1 cellular context compared by ENCODE assay signal in the genomic region with DNA sequence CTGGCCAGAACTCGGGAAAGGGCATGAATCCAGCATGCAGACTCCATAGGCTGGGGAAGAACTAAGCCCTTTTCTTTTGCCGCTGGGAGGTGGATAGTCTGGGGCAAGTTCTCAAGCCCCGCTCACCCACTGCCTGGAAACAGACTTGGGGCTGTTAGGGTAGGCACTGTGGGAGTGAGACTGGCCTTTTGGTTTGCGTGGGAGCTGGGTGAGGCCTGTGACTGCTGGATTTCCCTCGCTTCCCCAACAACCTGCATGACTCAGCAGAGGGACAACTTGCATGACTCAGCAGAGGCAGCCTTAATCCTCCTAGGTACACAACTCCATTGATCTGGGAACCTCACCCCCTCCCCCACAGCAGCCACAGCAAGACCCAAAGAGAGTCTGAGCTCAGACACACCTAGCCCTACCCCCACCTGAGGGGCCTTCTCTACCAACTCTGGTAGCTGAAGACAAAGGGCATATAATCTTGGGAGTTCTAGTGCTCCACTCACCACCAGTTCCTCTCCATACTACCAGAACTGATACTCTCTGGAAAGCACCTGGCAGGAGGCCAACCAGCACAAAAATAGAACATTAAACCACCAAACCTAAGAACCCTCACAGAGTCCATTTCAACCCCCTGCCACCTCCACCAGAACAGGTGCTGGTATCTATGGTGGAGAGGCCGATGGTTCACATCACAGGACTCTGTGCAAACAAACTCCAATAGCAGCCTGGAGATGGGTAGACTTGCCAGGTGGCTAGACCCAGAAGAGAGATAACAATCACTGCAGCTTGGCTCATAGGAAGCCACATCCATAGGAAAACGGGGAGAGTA.
TF ChIP-seq lines count a peak whose summit lies in the region.

No MANE protein-coding gene starts in this region.

TF ChIP-seq in K562, 482 proteins besides CTCF, POLR2A, EP300 and RAD21 (continued from another document and continues in another):
- TF ChIP-seq, protein P1, sequence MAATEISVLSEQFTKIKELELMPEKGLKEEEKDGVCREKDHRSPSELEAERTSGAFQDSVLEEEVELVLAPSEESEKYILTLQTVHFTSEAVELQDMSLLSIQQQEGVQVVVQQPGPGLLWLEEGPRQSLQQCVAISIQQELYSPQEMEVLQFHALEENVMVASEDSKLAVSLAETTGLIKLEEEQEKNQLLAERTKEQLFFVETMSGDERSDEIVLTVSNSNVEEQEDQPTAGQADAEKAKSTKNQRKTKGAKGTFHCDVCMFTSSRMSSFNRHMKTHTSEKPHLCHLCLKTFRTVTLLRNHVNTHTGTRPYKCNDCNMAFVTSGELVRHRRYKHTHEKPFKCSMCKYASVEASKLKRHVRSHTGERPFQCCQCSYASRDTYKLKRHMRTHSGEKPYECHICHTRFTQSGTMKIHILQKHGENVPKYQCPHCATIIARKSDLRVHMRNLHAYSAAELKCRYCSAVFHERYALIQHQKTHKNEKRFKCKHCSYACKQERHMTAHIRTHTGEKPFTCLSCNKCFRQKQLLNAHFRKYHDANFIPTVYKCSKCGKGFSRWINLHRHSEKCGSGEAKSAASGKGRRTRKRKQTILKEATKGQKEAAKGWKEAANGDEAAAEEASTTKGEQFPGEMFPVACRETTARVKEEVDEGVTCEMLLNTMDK (IDR thresholded peaks at IDR 0.05; ENCODE audit: borderline replicate concordance, insufficient read depth, low read depth, low read length, poor library complexity, severe bottlenecking): no peak
- no peak for TF ChIP-seq RBM25 (IDR thresholded peaks at IDR 0.05; ENCODE audit: low read depth, low read length, severe bottlenecking)
- TF ChIP-seq, protein P2, sequence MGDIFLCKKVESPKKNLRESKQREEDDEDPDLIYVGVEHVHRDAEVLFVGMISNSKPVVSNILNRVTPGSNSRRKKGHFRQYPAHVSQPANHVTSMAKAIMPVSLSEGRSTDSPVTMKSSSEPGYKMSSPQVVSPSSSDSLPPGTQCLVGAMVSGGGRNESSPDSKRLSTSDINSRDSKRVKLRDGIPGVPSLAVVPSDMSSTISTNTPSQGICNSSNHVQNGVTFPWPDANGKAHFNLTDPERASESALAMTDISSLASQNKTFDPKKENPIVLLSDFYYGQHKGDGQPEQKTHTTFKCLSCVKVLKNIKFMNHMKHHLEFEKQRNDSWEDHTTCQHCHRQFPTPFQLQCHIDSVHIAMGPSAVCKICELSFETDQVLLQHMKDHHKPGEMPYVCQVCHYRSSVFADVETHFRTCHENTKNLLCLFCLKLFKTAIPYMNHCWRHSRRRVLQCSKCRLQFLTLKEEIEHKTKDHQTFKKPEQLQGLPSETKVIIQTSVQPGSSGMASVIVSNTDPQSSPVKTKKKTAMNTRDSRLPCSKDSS (IDR thresholded peaks at IDR 0.05; ENCODE audit: low read depth, partially characterized antibody): peak; percentile 96
- TF ChIP-seq, protein P3, sequence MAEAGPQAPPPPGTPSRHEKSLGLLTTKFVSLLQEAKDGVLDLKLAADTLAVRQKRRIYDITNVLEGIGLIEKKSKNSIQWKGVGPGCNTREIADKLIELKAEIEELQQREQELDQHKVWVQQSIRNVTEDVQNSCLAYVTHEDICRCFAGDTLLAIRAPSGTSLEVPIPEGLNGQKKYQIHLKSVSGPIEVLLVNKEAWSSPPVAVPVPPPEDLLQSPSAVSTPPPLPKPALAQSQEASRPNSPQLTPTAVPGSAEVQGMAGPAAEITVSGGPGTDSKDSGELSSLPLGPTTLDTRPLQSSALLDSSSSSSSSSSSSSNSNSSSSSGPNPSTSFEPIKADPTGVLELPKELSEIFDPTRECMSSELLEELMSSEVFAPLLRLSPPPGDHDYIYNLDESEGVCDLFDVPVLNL (CRISPR knock-in tag; IDR thresholded peaks at IDR 0.05; ENCODE audit: low read depth): no peak
- TF ChIP-seq, protein P4, sequence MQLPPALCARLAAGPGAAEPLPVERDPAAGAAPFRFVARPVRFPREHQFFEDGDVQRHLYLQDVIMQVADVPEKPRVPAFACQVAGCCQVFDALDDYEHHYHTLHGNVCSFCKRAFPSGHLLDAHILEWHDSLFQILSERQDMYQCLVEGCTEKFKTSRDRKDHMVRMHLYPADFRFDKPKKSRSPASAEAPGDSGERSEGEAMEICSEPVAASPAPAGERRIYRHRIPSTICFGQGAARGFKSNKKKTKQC (CRISPR knock-in tag; IDR thresholded peaks at IDR 0.05): no peak
- peak; percentile 52 to 64; a peak in 2 of 4 replicates for TF ChIP-seq FOXK2 (conservative IDR thresholded peaks at IDR 0.05 in 1 of 2, IDR thresholded peaks at IDR 0.05 in 1 of 2; ENCODE audit: low read depth in 2 of 2)
- no peak for TF ChIP-seq OTX1 (CRISPR knock-in tag; IDR thresholded peaks at IDR 0.05)
- TF ChIP-seq SOX6 (IDR thresholded peaks at IDR 0.05): peak; percentile 59
- no peak for TF ChIP-seq HNRNPUL1 (IDR thresholded peaks at IDR 0.05; ENCODE audit: low read length)
- TF ChIP-seq SMARCA5 (IDR thresholded peaks at IDR 0.05): no peak
- no peak for TF ChIP-seq SNRNP70 (optimal IDR thresholded peaks at IDR 0.05; ENCODE audit: low read depth, low read length)
- no peak for TF ChIP-seq CHD4 (IDR thresholded peaks at IDR 0.05; ENCODE audit: insufficient read depth, insufficient replicate concordance, low read depth, low read length, poor library complexity, severe bottlenecking)
- no peak for TF ChIP-seq CHCHD3 (CRISPR knock-in tag; IDR thresholded peaks at IDR 0.05)
- TF ChIP-seq RFX7 (CRISPR knock-in tag; IDR thresholded peaks at IDR 0.05): no peak
- TF ChIP-seq, protein P5, sequence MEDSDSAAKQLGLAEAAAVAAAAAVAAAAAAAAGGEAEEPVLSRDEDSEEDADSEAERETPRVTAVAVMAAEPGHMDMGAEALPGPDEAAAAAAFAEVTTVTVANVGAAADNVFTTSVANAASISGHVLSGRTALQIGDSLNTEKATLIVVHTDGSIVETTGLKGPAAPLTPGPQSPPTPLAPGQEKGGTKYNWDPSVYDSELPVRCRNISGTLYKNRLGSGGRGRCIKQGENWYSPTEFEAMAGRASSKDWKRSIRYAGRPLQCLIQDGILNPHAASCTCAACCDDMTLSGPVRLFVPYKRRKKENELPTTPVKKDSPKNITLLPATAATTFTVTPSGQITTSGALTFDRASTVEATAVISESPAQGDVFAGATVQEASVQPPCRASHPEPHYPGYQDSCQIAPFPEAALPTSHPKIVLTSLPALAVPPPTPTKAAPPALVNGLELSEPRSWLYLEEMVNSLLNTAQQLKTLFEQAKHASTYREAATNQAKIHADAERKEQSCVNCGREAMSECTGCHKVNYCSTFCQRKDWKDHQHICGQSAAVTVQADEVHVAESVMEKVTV (CRISPR knock-in tag; IDR thresholded peaks at IDR 0.05): no peak
- TF ChIP-seq SIN3A (IDR thresholded peaks at IDR 0.05; ENCODE audit: borderline replicate concordance in 2 of 2, control insufficient read depth in 1 of 2, low read depth in 2 of 2, low read length in 2 of 2): no peak
- peak; percentile 48 for TF ChIP-seq NEUROD1 (IDR thresholded peaks at IDR 0.05; ENCODE audit: borderline replicate concordance, low read depth, low read length, partially characterized antibody)
- TF ChIP-seq, protein P6, sequence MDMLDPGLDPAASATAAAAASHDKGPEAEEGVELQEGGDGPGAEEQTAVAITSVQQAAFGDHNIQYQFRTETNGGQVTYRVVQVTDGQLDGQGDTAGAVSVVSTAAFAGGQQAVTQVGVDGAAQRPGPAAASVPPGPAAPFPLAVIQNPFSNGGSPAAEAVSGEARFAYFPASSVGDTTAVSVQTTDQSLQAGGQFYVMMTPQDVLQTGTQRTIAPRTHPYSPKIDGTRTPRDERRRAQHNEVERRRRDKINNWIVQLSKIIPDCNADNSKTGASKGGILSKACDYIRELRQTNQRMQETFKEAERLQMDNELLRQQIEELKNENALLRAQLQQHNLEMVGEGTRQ (CRISPR knock-in tag; IDR thresholded peaks at IDR 0.05): no peak
- no peak for TF ChIP-seq RBM15 (IDR thresholded peaks at IDR 0.05; ENCODE audit: insufficient read depth, low read length)
- peak; percentile 99 for TF ChIP-seq C11orf30 (IDR thresholded peaks at IDR 0.05; ENCODE audit: low read depth)
- TF ChIP-seq EWSR1 (IDR thresholded peaks at IDR 0.05; ENCODE audit: borderline replicate concordance, low read depth, partially characterized antibody): no peak
- TF ChIP-seq, protein P7, sequence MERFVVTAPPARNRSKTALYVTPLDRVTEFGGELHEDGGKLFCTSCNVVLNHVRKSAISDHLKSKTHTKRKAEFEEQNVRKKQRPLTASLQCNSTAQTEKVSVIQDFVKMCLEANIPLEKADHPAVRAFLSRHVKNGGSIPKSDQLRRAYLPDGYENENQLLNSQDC (CRISPR knock-in tag; IDR thresholded peaks at IDR 0.05): no peak
- no peak; the same call in 1 of the 2 replicates for TF ChIP-seq MBD2 (IDR thresholded peaks at IDR 0.05; ENCODE audit: borderline replicate concordance, low read depth)
- TF ChIP-seq, protein P8, sequence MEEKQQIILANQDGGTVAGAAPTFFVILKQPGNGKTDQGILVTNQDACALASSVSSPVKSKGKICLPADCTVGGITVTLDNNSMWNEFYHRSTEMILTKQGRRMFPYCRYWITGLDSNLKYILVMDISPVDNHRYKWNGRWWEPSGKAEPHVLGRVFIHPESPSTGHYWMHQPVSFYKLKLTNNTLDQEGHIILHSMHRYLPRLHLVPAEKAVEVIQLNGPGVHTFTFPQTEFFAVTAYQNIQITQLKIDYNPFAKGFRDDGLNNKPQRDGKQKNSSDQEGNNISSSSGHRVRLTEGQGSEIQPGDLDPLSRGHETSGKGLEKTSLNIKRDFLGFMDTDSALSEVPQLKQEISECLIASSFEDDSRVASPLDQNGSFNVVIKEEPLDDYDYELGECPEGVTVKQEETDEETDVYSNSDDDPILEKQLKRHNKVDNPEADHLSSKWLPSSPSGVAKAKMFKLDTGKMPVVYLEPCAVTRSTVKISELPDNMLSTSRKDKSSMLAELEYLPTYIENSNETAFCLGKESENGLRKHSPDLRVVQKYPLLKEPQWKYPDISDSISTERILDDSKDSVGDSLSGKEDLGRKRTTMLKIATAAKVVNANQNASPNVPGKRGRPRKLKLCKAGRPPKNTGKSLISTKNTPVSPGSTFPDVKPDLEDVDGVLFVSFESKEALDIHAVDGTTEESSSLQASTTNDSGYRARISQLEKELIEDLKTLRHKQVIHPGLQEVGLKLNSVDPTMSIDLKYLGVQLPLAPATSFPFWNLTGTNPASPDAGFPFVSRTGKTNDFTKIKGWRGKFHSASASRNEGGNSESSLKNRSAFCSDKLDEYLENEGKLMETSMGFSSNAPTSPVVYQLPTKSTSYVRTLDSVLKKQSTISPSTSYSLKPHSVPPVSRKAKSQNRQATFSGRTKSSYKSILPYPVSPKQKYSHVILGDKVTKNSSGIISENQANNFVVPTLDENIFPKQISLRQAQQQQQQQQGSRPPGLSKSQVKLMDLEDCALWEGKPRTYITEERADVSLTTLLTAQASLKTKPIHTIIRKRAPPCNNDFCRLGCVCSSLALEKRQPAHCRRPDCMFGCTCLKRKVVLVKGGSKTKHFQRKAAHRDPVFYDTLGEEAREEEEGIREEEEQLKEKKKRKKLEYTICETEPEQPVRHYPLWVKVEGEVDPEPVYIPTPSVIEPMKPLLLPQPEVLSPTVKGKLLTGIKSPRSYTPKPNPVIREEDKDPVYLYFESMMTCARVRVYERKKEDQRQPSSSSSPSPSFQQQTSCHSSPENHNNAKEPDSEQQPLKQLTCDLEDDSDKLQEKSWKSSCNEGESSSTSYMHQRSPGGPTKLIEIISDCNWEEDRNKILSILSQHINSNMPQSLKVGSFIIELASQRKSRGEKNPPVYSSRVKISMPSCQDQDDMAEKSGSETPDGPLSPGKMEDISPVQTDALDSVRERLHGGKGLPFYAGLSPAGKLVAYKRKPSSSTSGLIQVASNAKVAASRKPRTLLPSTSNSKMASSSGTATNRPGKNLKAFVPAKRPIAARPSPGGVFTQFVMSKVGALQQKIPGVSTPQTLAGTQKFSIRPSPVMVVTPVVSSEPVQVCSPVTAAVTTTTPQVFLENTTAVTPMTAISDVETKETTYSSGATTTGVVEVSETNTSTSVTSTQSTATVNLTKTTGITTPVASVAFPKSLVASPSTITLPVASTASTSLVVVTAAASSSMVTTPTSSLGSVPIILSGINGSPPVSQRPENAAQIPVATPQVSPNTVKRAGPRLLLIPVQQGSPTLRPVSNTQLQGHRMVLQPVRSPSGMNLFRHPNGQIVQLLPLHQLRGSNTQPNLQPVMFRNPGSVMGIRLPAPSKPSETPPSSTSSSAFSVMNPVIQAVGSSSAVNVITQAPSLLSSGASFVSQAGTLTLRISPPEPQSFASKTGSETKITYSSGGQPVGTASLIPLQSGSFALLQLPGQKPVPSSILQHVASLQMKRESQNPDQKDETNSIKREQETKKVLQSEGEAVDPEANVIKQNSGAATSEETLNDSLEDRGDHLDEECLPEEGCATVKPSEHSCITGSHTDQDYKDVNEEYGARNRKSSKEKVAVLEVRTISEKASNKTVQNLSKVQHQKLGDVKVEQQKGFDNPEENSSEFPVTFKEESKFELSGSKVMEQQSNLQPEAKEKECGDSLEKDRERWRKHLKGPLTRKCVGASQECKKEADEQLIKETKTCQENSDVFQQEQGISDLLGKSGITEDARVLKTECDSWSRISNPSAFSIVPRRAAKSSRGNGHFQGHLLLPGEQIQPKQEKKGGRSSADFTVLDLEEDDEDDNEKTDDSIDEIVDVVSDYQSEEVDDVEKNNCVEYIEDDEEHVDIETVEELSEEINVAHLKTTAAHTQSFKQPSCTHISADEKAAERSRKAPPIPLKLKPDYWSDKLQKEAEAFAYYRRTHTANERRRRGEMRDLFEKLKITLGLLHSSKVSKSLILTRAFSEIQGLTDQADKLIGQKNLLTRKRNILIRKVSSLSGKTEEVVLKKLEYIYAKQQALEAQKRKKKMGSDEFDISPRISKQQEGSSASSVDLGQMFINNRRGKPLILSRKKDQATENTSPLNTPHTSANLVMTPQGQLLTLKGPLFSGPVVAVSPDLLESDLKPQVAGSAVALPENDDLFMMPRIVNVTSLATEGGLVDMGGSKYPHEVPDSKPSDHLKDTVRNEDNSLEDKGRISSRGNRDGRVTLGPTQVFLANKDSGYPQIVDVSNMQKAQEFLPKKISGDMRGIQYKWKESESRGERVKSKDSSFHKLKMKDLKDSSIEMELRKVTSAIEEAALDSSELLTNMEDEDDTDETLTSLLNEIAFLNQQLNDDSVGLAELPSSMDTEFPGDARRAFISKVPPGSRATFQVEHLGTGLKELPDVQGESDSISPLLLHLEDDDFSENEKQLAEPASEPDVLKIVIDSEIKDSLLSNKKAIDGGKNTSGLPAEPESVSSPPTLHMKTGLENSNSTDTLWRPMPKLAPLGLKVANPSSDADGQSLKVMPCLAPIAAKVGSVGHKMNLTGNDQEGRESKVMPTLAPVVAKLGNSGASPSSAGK (IDR thresholded peaks at IDR 0.05): no peak; the same call in 1 of the 2 replicates
- no peak for TF ChIP-seq SIRT6 (IDR thresholded peaks at IDR 0.05; ENCODE audit: low read depth, low read length)
- TF ChIP-seq KDM2B (CRISPR knock-in tag; IDR thresholded peaks at IDR 0.05): no peak
- peak; percentile 77 for TF ChIP-seq NCOR1 (IDR thresholded peaks at IDR 0.05)
- TF ChIP-seq ZNF3 (CRISPR knock-in tag; IDR thresholded peaks at IDR 0.05): no peak
- TF ChIP-seq, protein P9, sequence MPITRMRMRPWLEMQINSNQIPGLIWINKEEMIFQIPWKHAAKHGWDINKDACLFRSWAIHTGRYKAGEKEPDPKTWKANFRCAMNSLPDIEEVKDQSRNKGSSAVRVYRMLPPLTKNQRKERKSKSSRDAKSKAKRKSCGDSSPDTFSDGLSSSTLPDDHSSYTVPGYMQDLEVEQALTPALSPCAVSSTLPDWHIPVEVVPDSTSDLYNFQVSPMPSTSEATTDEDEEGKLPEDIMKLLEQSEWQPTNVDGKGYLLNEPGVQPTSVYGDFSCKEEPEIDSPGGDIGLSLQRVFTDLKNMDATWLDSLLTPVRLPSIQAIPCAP (CRISPR knock-in tag; IDR thresholded peaks at IDR 0.05; ENCODE audit: borderline replicate concordance): no peak
- no peak for TF ChIP-seq ZNF347 (CRISPR knock-in tag; IDR thresholded peaks at IDR 0.05; ENCODE audit: low read depth)
